In the genomic region with DNA sequence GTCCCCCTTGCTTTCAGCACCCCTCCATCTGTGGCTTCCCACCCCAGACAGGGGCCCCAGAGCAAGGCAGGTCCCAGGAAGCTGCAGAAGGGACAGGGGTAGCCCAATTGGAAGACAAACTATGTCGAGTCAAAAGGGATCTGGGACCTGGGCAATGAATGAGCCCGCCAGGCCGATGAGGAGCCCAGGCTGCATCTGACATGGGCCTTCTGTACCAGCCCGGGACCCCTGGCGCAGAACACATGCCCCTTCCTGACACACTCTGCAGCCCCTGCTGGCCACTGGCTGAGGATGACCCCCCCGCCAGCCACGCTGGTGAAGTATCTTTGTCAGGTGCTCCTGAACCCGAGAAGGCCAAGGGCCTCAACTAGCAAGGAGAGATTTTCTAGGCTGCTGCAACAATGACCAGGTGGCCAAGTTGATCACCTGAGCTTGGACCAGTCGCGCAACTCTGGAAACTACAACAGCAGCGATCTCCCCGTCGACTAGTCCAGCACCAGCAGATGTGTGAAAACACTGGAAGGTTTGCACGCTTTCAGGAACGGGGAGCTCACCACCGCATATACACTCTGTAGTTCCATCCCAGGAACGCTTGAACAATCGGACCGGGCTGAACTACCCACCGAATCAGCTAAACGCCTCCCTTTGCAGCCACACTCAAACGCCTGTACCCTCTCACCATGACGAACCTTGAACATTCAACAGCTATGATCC, we compare ENCODE assay signal across 10 cellular contexts.
"Had no signal": no experiment of that assay in that cellular context is flagged by ENCODE, and none has a peak within 500 bp of the region (broad histone marks: within the 10 kb centered on the region; RNA-seq: fewer than 3 reads in every experiment).

No MANE protein-coding gene starts in this region.

- H3K27ac Mint-ChIP-seq: activated T-helper 1 cell treated with anti-CD3 and anti-CD28 coated beads, Interleukin-12 subunit alpha, Interleukin-12 subunit beta, Interleukin-2, Interleukin-4 antibody, amounts not matched to agents 30 ng/mL and 10 ng/mL and 1 ng/mL, durations not matched to agents 14 hours and 24 hours and 36 hours; stimulated activated memory B cell treated with anti-CD40 and anti-IgM and Interleukin-4, amounts not matched to agents 10 μg/mL and 1 μg/mL and 100 μg/mL, for 72 hours had no signal

- H3K27ac ChIP-seq: cardiac muscle cell, left lung, pancreas, thyroid gland, uterus had no signal

- H3K4me3 Mint-ChIP-seq: activated naive CD8-positive, alpha-beta T cell treated with anti-CD3 and anti-CD28 coated beads, Interleukin-2, amount 50 U/mL, for 24 hours; activated T-helper 1 cell treated with anti-CD3 and anti-CD28 coated beads, Interleukin-12 subunit alpha, Interleukin-12 subunit beta, Interleukin-2, Interleukin-4 antibody, amounts not matched to agents 30 ng/mL and 10 ng/mL and 1 ng/mL, durations not matched to agents 14 hours and 24 hours and 36 hours; stimulated activated memory B cell treated with anti-CD40 and anti-IgM and Interleukin-4, amounts not matched to agents 10 μg/mL and 1 μg/mL and 100 μg/mL, for 72 hours had no signal

- H3K36me3 ChIP-seq: thyroid gland, uterus had no signal

- H3K9me3 Mint-ChIP-seq: activated naive CD8-positive, alpha-beta T cell treated with anti-CD3 and anti-CD28 coated beads, Interleukin-2, amount 50 U/mL, for 24 hours; activated T-helper 1 cell treated with anti-CD3 and anti-CD28 coated beads, Interleukin-12 subunit alpha, Interleukin-12 subunit beta, Interleukin-2, Interleukin-4 antibody, amounts not matched to agents 30 ng/mL and 10 ng/mL and 1 ng/mL, durations not matched to agents 14 hours and 24 hours and 36 hours; stimulated activated memory B cell treated with anti-CD40 and anti-IgM and Interleukin-4, amounts not matched to agents 10 μg/mL and 1 μg/mL and 100 μg/mL, for 72 hours had no signal

- H3K9me3 ChIP-seq: gastroesophageal sphincter, left lung, pancreas, thyroid gland, uterus had no signal

- H3K4me1 ChIP-seq: pancreas had no signal

- DNase-seq: activated naive CD4-positive, alpha-beta T cell; activated naive CD8-positive, alpha-beta T cell treated with anti-CD3 and anti-CD28 coated beads, Interleukin-2, amount 50 U/mL, for 24 hours; thyroid gland; uterus had no signal

- H3K4me3 ChIP-seq: cardiac muscle cell, gastroesophageal sphincter, left lung, pancreas, thyroid gland, uterus had no signal

- ATAC-seq: activated naive CD8-positive, alpha-beta T cell treated with anti-CD3 and anti-CD28 coated beads, Interleukin-2, amount 50 U/mL, for 24 hours; gastroesophageal sphincter; left lung; pancreas; stimulated activated memory B cell treated with anti-CD40 and anti-IgM and Interleukin-4, amounts not matched to agents 10 μg/mL and 1 μg/mL and 100 μg/mL, for 72 hours had no signal

- H3K27me3 ChIP-seq: cardiac muscle cell, gastroesophageal sphincter, left lung, pancreas, thyroid gland, uterus had no signal

- H3K27me3 Mint-ChIP-seq: activated naive CD8-positive, alpha-beta T cell treated with anti-CD3 and anti-CD28 coated beads, Interleukin-2, amount 50 U/mL, for 24 hours; stimulated activated memory B cell treated with anti-CD40 and anti-IgM and Interleukin-4, amounts not matched to agents 10 μg/mL and 1 μg/mL and 100 μg/mL, for 72 hours had no signal
